Comparison of ENCODE assay signal across 25 cellular contexts in genomic region chr14:101192661-101193000, GRCh38.
A peak's percentile ranks its signal among the peaks of the same experiment; 100 is the strongest.
DNase-seq lines count a peak whose midpoint lies in the region; ATAC-seq and TF ChIP-seq lines count a peak whose summit lies in the region.
"Had no signal": no experiment of that assay in that cellular context is flagged by ENCODE, and none has a peak within 500 bp of the region (broad histone marks: within the 10 kb centered on the region; RNA-seq: fewer than 3 reads in every experiment).

No MANE protein-coding gene starts in this region.

- ATAC-seq in Right ventricle myocardium inferior (no peak), GM19395 (IDR thresholded peaks at IDR 0.05; ENCODE audit: unreplicated experiment) (no peak), GM21529 (IDR thresholded peaks at IDR 0.05; ENCODE audit: unreplicated experiment) (no peak)
- ATAC-seq: HepG2, K562, Panc1 had no signal

- 75 to 90% methylated on average over 4 of the region's 4 CpGs for WGBS in sigmoid colon, 2 donors

- intact Hi-C loops in cardiac septum (cut with DNase I), result no loop called here
- intact Hi-C loops in Right ventricle myocardium inferior (cut with DNase I), result no loop called here
- intact Hi-C loops in sigmoid colon (cut with DNase I), result no loop called here

- DNase-seq in cardiac septum (ENCODE audit: low spot score), result peak; percentile 69
- no peak for DNase-seq in Right ventricle myocardium inferior (ENCODE audit: missing footprints)
- DNase-seq in mesenteric fat pad (ENCODE audit: low spot score), result peak; percentile 57
- peak; percentile 40 for DNase-seq in sigmoid colon
- DNase-seq in dermis blood vessel endothelial cell, result no peak
- DNase-seq: 8988T; CD8-positive, alpha-beta memory T cell; DMS53; EL; GF-D8; GM23248; HFFc6; MG63; NCI-H1694 treated with DMSO at 0.1 percent for 48 hours; NCI-H2081 treated with DMSO at 0.1 percent for 48 hours; NCI-H524 treated with DMSO at 0.1 percent for 48 hours; NCI-H82; SJCRH30 had no signal

- no peak for TF ChIP-seq CTCF in sigmoid colon (IDR thresholded peaks at IDR 0.05)

- H3K27me3 ChIP-seq in sigmoid colon, result no peaks in the 10 kb centered on the region
- H3K27me3 ChIP-seq: MG63 had no signal

- H3K9me3 ChIP-seq in sigmoid colon, result no peaks in the 10 kb centered on the region
- H3K9me3 ChIP-seq: MG63, SJCRH30 had no signal

- TF ChIP-seq EP300 in sigmoid colon (IDR thresholded peaks at IDR 0.05), result no peak

- no peak overlapping the region for H3K4me3 ChIP-seq in sigmoid colon
- H3K4me3 ChIP-seq: GM23248, K562, MG63, SJCRH30 had no signal

- no peak overlapping the region for H3K27ac ChIP-seq in sigmoid colon
- H3K27ac ChIP-seq: C4-2B, GM23248, HL-60, SJCRH30 had no signal

- H3K4me1 ChIP-seq in sigmoid colon, result no peaks in the 10 kb centered on the region
- H3K4me1 ChIP-seq: SJCRH30 had no signal

- no peak for TF ChIP-seq POLR2A in sigmoid colon (IDR thresholded peaks at IDR 0.05)

- H3K36me3 ChIP-seq in sigmoid colon, result no peaks in the 10 kb centered on the region
- H3K36me3 ChIP-seq: MG63, SJCRH30 had no signal

Comparison
In these comparisons a context has a peak if more than half of its experiments do, and no peak if none do; other contexts are left out.
1. DNase-seq: peak in cardiac septum (single experiment), mesenteric fat pad (single experiment) and sigmoid colon (single experiment); none in Right ventricle myocardium inferior (single experiment) and dermis blood vessel endothelial cell (single experiment).